ENCODE assay signal across 29 cellular contexts in genomic region chr6:10396775-10397174, GRCh38. TPM values are rescaled to one million over a fixed set of nuclear protein-coding genes. Genes with fewer than 3 reads are reported as not detected.
"Had no signal": no experiment of that assay in that cellular context is flagged by ENCODE, and none has a peak within 500 bp of the region (broad histone marks: within the 10 kb centered on the region; RNA-seq: fewer than 3 reads in every experiment).

No MANE protein-coding gene starts in this region.

- H3K4me2 ChIP-seq: hepatocyte had no signal

- FAIRE-seq: bronchial epithelial cell, colon, keratinocyte, small intestine had no signal

- H3K27ac Mint-ChIP-seq: activated naive CD8-positive, alpha-beta T cell; activated T-cell treated with anti-CD3 and anti-CD28 coated beads, Interleukin-2, amount 50 U/mL, for 72 hours; nephron; progenitor cell of endocrine pancreas; stimulated activated effector memory CD8-positive, alpha-beta T cell treated with anti-CD3 and anti-CD28 coated beads, Interleukin-12 subunit alpha, Interleukin-12 subunit beta, amount 100 ng/mL, for 72 hours; stimulated activated naive CD8-positive, alpha-beta T cell treated with anti-CD3 and anti-CD28 coated beads, Interleukin-15, Interleukin-2, amounts not matched to agents 100 ng/mL and 50 ng/mL, for 24 hours; T-helper 2 cell treated with Interferon-gamma antibody and Interleukin-4, amounts not matched to agents 5 μg/mL and 100 μg/mL, for 36 hours had no signal

- H3K27me3 ChIP-seq: vagina had no signal

- H3K4me1 ChIP-seq: gastroesophageal sphincter, sigmoid colon, vagina had no signal

- H3K36me3 Mint-ChIP-seq: stimulated activated effector memory CD8-positive, alpha-beta T cell treated with anti-CD3 and anti-CD28 coated beads, Interleukin-12 subunit alpha, Interleukin-12 subunit beta, amount 100 ng/mL, for 72 hours had no signal

- H3K4me3 Mint-ChIP-seq: activated naive CD8-positive, alpha-beta T cell; activated T-cell treated with anti-CD3 and anti-CD28 coated beads, Interleukin-2, amount 50 U/mL, for 72 hours; central memory CD8-positive, alpha-beta T cell; nephron; stimulated activated effector memory CD8-positive, alpha-beta T cell treated with anti-CD3 and anti-CD28 coated beads, Interleukin-12 subunit alpha, Interleukin-12 subunit beta, amount 100 ng/mL, for 72 hours; stimulated activated naive CD8-positive, alpha-beta T cell treated with anti-CD3 and anti-CD28 coated beads, Interleukin-15, Interleukin-2, amounts not matched to agents 100 ng/mL and 50 ng/mL, for 24 hours; T-helper 2 cell treated with Interferon-gamma antibody and Interleukin-4, amounts not matched to agents 5 μg/mL and 100 μg/mL, for 36 hours had no signal

- ATAC-seq: activated T-cell treated with anti-CD3 and anti-CD28 coated beads, Interleukin-2, amount 50 U/mL, for 72 hours; gastroesophageal sphincter; left cardiac atrium; left ventricle myocardium superior; stimulated activated effector memory CD8-positive, alpha-beta T cell treated with anti-CD3 and anti-CD28 coated beads, Interleukin-12 subunit alpha, Interleukin-12 subunit beta, amount 100 ng/mL, for 72 hours had no signal

- H3K36me3 ChIP-seq: gastroesophageal sphincter, sigmoid colon, thoracic aorta, vagina had no signal

- H3K9me3 ChIP-seq: gastroesophageal sphincter, sigmoid colon, thoracic aorta, vagina had no signal

- DNase-seq: activated CD4-positive, alpha-beta T cell treated with anti-CD3 and anti-CD28 coated beads for 4 hours; activated CD4-positive, alpha-beta T cell treated with anti-CD3 and anti-CD28 coated beads, Interleukin-2, amount 50 U/mL, for 4 hours; activated naive CD4-positive, alpha-beta T cell treated with Interleukin-2 at 50 U/mL for 16 hours; activated T-cell treated with anti-CD3 and anti-CD28 coated beads for 4 hours; activated T-cell treated with anti-CD3 and anti-CD28 coated beads, Interleukin-2, amount 50 U/mL, for 72 hours; anterior cingulate cortex; dermis blood vessel endothelial cell; effector CD4-positive, alpha-beta T cell; left cardiac atrium; left ventricle myocardium superior; sigmoid colon; small intestine; stimulated activated CD4-positive, alpha-beta T cell treated with anti-CD3 and anti-CD28 coated beads, Interleukin-4, amount 100 ng/mL, for 24 hours; trophoblast cell had no signal

- H2AFZ ChIP-seq: hepatocyte had no signal

- H3K27ac ChIP-seq: gastroesophageal sphincter, sigmoid colon, thoracic aorta, vagina had no signal

- H3K4me1 Mint-ChIP-seq: stimulated activated effector memory CD8-positive, alpha-beta T cell treated with anti-CD3 and anti-CD28 coated beads, Interleukin-12 subunit alpha, Interleukin-12 subunit beta, amount 100 ng/mL, for 72 hours had no signal

- H3K4me3 ChIP-seq: gastroesophageal sphincter, hepatocyte, sigmoid colon, thoracic aorta, vagina had no signal

RNA-seq across cellular contexts. Expression of gene TFAP2A, which starts 18.1 kb away (rescaled TPM):
- total RNA-seq: lung microvascular endothelial cell had no signal
